ENCODE assay signal across 7 cellular contexts in genomic region chr13:110341445-110342247, GRCh38. TPM values are rescaled to one million over a fixed set of nuclear protein-coding genes. Genes with fewer than 3 reads are reported as not detected.
A peak's percentile ranks its signal among the peaks of the same experiment; 100 is the strongest.
DNase-seq lines count a peak whose midpoint lies in the region; ATAC-seq and TF ChIP-seq lines count a peak whose summit lies in the region.

No MANE protein-coding gene starts in this region.

- H3K4me1 Mint-ChIP-seq in endothelial cell (ENCODE audit: unreplicated experiment): peaks cover 98% of the 10 kb centered on the region
- H3K4me1 Mint-ChIP-seq in Calu3 (ENCODE audit: low read depth, unreplicated experiment): no peaks in the 10 kb centered on the region

- H3K27me3 Mint-ChIP-seq in endothelial cell (ENCODE audit: unreplicated experiment) (peaks cover 17% of the 10 kb centered on the region), Calu3 (ENCODE audit: unreplicated experiment) (no peaks in the 10 kb centered on the region)

- DNase-seq in MV-4-11 (lab: John Stamatoyannopoulos, UW) (peak; percentile 78), endothelial cell (ENCODE audit: low spot score) (peak; percentile 42), putamen (ENCODE audit: low spot score) (peak; percentile 9), NCI-H1092 treated with DMSO at 0.1 percent for 48 hours (lab: John Stamatoyannopoulos, UW) (no peak), Calu3 (no peak)

- TF ChIP-seq CTCF in endothelial cell (IDR thresholded peaks at IDR 0.05; ENCODE audit: unreplicated experiment) (no peak), Calu3 (IDR thresholded peaks at IDR 0.05; ENCODE audit: unreplicated experiment) (no peak)

- H3K27ac Mint-ChIP-seq in endothelial cell (ENCODE audit: unreplicated experiment): peak overlapping the region; percentile 97
- no peak overlapping the region for H3K27ac Mint-ChIP-seq in Calu3 (ENCODE audit: unreplicated experiment)

- H3K36me3 Mint-ChIP-seq in endothelial cell (ENCODE audit: low read depth, unreplicated experiment) (peaks cover 41% of the 10 kb centered on the region), Calu3 (ENCODE audit: insufficient read depth, unreplicated experiment) (no peaks in the 10 kb centered on the region)

- CTCF ChIA-PET in Calu3 (lab: Charles Lee): no interaction called here

- H3K9me3 Mint-ChIP-seq in endothelial cell (ENCODE audit: unreplicated experiment) (no peaks in the 10 kb centered on the region), Calu3 (ENCODE audit: low read depth, unreplicated experiment) (no peaks in the 10 kb centered on the region)

- ATAC-seq in GM21381 (IDR thresholded peaks at IDR 0.05; ENCODE audit: unreplicated experiment) (peak; percentile 77), GM21526 (IDR thresholded peaks at IDR 0.05; ENCODE audit: low FRiP score, unreplicated experiment) (no peak)

- no peak overlapping the region for H3K4me3 Mint-ChIP-seq in endothelial cell (ENCODE audit: unreplicated experiment)
- no peak overlapping the region for H3K4me3 Mint-ChIP-seq in Calu3 (ENCODE audit: low read depth, unreplicated experiment)

- intact Hi-C loops in Calu3 (cut with micrococcal nuclease; ENCODE audit: unreplicated experiment): no loop called here

- no TSS peak for BruUV-seq in Calu3 (replicated peaks; lab: Mats Ljungman, UMichigan)

RNA-seq across cellular contexts. Expression of gene COL4A2, which starts 34.6 kb away (rescaled TPM):
- total RNA-seq in endothelial cell (ENCODE audit: unreplicated experiment) (1,556 TPM), Calu3 (2022) (0.42 and 1.0 TPM in 2 replicates)

RNA-seq across cellular contexts. Expression of gene COL4A1, which starts 34.7 kb away (rescaled TPM):
- total RNA-seq in endothelial cell (ENCODE audit: unreplicated experiment) (2,720 TPM), Calu3 (2022) (0.12 TPM in 1 of 2 replicates, not detected in the other)

Comparison
In these comparisons a context has a peak if more than half of its experiments do, and no peak if none do; other contexts are left out.
1. DNase-seq: peak in MV-4-11 (single experiment), endothelial cell (single experiment) and putamen (single experiment); none in NCI-H1092 treated with DMSO at 0.1 percent for 48 hours (single experiment) and Calu3 (single experiment).
2. RNA of gene COL4A2, which starts 34.6 kb away (total RNA-seq): 1,556 TPM in endothelial cell (single experiment); 0.42 to 1.0 TPM in Calu3; every median in the first group is over 100 times any median in the second.
3. RNA of gene COL4A1, which starts 34.7 kb away (total RNA-seq): 2,720 TPM in endothelial cell (single experiment); 0.12 TPM in Calu3; every median in the first group is over 1,000 times any median in the second.